Comparison of ENCODE assay signal across 8 cellular contexts in the genomic region with DNA sequence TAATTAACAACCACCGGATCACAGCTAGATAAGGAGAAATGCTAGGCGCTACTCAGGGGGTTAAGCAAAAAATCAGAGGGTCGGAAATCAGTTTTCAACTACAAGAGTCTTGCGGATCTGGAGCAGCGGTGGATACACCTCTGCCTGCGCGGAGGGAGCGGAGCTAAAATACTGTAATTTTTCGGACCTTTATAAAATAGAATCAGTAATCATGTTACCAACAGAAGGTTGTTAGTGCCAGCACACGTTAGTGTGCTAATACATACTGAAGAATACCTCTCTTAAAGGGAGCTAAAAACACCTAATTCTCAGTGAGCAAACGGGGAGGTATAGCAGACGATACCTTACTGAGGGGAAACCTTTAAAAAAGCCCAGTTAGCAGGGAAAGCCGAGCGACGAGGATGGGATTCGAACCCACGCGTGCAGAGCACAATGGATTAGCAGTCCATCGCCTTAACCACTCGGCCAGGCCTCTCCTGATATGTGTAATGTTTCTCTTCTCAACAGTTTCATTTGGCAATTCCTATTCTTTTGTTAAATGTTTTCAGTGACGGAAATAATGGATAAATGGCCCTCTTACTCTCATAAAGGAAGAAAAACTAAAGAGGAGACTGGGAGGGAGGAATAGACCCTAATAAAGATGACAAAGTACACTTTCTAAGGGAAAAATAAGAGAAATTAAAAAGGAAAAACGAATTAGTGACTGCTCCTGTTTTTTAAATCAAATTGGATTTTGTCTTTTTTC. TPM values are rescaled to one million over a fixed set of nuclear protein-coding genes. Genes with fewer than 3 reads are reported as not detected.
A peak's percentile ranks its signal among the peaks of the same experiment; 100 is the strongest.
DNase-seq lines count a peak whose midpoint lies in the region; ATAC-seq and TF ChIP-seq lines count a peak whose summit lies in the region.

No MANE protein-coding gene starts in this region.

- H3K36me3 ChIP-seq in CD8-positive, alpha-beta memory T cell (ENCODE audit: insufficient read depth, low read length) = no peaks in the 10 kb centered on the region
- H3K36me3 ChIP-seq in HCT116 (ENCODE audit: control insufficient read depth in 1 of 2, insufficient read depth in 2 of 2, low read length in 2 of 2) (no peaks in the 10 kb centered on the region), OCI-LY1 (ENCODE audit: insufficient read depth, low read length) (no peaks in the 10 kb centered on the region), gastroesophageal sphincter (no peaks in the 10 kb centered on the region), osteoblast (ENCODE audit: insufficient read depth, low read length) (no peaks in the 10 kb centered on the region)

- H3K4me3 ChIP-seq in CD8-positive, alpha-beta memory T cell (ENCODE audit: low read length) = peak overlapping the region; percentile 49
- peak overlapping the region; percentile 14 to 49 for H3K4me3 ChIP-seq in HCT116 (replicated peaks in 1 of 2; ENCODE audit: low read depth in 1 of 2, low read length in 2 of 2)
- H3K4me3 ChIP-seq in OCI-LY1 (ENCODE audit: low read depth, low read length, poor library complexity, severe bottlenecking) = peak overlapping the region; percentile 62
- H3K4me3 ChIP-seq in gastroesophageal sphincter = peak overlapping the region; percentile 37 to 48
- H3K4me3 ChIP-seq in osteoblast (ENCODE audit: insufficient read depth, low read length) = peak overlapping the region; percentile 54

- BruUV-seq in HCT116 (replicated peaks; lab: Mats Ljungman, UMichigan) = TSS peak; percentile 88

- 22 to 31% methylated on average over 14 to 22 of the region's 22 CpGs for WGBS in gastroesophageal sphincter (ENCODE audit: low coverage in 1 of 2), 2 donors

- peaks cover 0 to 3% (median 0%) of the 10 kb centered on the region in 3 donors for H3K36me3 Mint-ChIP-seq in CD8-positive, alpha-beta memory T cell

- TF ChIP-seq CTCF in HCT116 (IDR thresholded peaks at IDR 0.05 in 2 of 3, conservative IDR thresholded peaks at IDR 0.05 in 1 of 3; ENCODE audit: borderline replicate concordance in 1 of 3, insufficient read depth in 1 of 3, low read depth in 2 of 3, low read length in 2 of 3) (no peak), OCI-LY1 (IDR thresholded peaks at IDR 0.05; ENCODE audit: low read length) (no peak), gastroesophageal sphincter (IDR thresholded peaks at IDR 0.05) (no peak), osteoblast (IDR thresholded peaks at IDR 0.05; ENCODE audit: extremely low read depth, low read depth, low read length) (no peak), GM20000 (IDR thresholded peaks at IDR 0.05; ENCODE audit: extremely low read depth, missing control alignments) (no peak)

- H3F3A ChIP-seq in OCI-LY1 (ENCODE audit: insufficient read depth, low read length) = no peaks in the 10 kb centered on the region

- peak; percentile 84 for ATAC-seq in HCT116
- peak; percentile 72 for ATAC-seq in gastroesophageal sphincter
- no peak for ATAC-seq in GM21390 (IDR thresholded peaks at IDR 0.05; ENCODE audit: unreplicated experiment)

- TF ChIP-seq EP300 in gastroesophageal sphincter (IDR thresholded peaks at IDR 0.05) = no peak

- peaks cover 0 to 8% of the 10 kb centered on the region in 2 donors for H3K27me3 Mint-ChIP-seq in CD8-positive, alpha-beta memory T cell

- RAD21 ChIA-PET in HCT116 (lab: Charles Lee; ENCODE audit: low non-redundant PET in 1 of 2, low total read pairs in 2 of 2, uncharacterized antibody in 2 of 2, unreplicated experiment in 2 of 2) = interaction anchor here (0.5 to 0.6 kb wide), 2 partner anchors 239 to 266 kb away, joined by 5 read pairs; no protein-coding TSS in a partner anchor

- H3K4me3 Mint-ChIP-seq in CD8-positive, alpha-beta memory T cell = peak overlapping the region; percentile 88 to 95 (median 94)

- peak overlapping the region; percentile 87 for H2AFZ ChIP-seq in HCT116 (ENCODE audit: low read depth, low read length, poor library complexity, severe bottlenecking)
- H2AFZ ChIP-seq in OCI-LY1 (ENCODE audit: low read length) = peak overlapping the region; percentile 79
- peak overlapping the region; percentile 63 for H2AFZ ChIP-seq in osteoblast (ENCODE audit: low read length)

- TF ChIP-seq RAD21 in HCT116 (IDR thresholded peaks at IDR 0.05; ENCODE audit: low read depth) = 0 out of 2 replicates have a peak, but pooled peaks have one; percentile 2

- CTCF ChIA-PET in CD8-positive, alpha-beta memory T cell (lab: Charles Lee) = interaction anchor here (1.0 kb wide), 1 partner anchor 55 kb away, joined by 3 read pairs; a partner anchor contains a TSS
- CTCF ChIA-PET in HCT116 (lab: Charles Lee) = no interaction called here

- peaks cover 43 to 61% (median 54%) of the 10 kb centered on the region in 3 donors for H3K4me1 Mint-ChIP-seq in CD8-positive, alpha-beta memory T cell

- peaks cover 0 to 6% (median 2%) of the 10 kb centered on the region in 5 donors for H3K9me3 Mint-ChIP-seq in CD8-positive, alpha-beta memory T cell

- H4K20me1 ChIP-seq in HCT116 (ENCODE audit: insufficient read depth) = no peaks in the 10 kb centered on the region
- H4K20me1 ChIP-seq in OCI-LY1 (ENCODE audit: insufficient read depth, low read length) = no peaks in the 10 kb centered on the region
- no peaks in the 10 kb centered on the region for H4K20me1 ChIP-seq in osteoblast (ENCODE audit: insufficient read depth, low read length)

- H3K27ac ChIP-seq in CD8-positive, alpha-beta memory T cell (ENCODE audit: low read depth, low read length) = peak overlapping the region; percentile 65
- H3K27ac ChIP-seq in HCT116 (ENCODE audit: low read depth, low read length) (peak overlapping the region; percentile 61), OCI-LY1 (ENCODE audit: low read depth, low read length, poor library complexity, severe bottlenecking) (peak overlapping the region; percentile 71), gastroesophageal sphincter (peak overlapping the region; percentile 55 to 80 (median 67)), osteoblast (ENCODE audit: low read depth, low read length) (peak overlapping the region; percentile 6)

- H3K4me2 ChIP-seq in HCT116 (ENCODE audit: low read length) (peak overlapping the region; percentile 88), OCI-LY1 (ENCODE audit: low read length) (peak overlapping the region; percentile 79), osteoblast (ENCODE audit: insufficient read depth, low read length) (peak overlapping the region; percentile 68)

- H3K9me2 ChIP-seq in HCT116 (ENCODE audit: insufficient read depth) (no peaks in the 10 kb centered on the region), OCI-LY1 (ENCODE audit: low read depth, low read length) (no peaks in the 10 kb centered on the region)

- no peaks in the 10 kb centered on the region for H3K9me3 ChIP-seq in CD8-positive, alpha-beta memory T cell (ENCODE audit: low read length)
- H3K9me3 ChIP-seq in HCT116 (ENCODE audit: control insufficient read depth in 1 of 2, insufficient read depth in 1 of 2, low read depth in 1 of 2, low read length in 2 of 2) (no peaks in the 10 kb centered on the region), OCI-LY1 (ENCODE audit: low read length) (no peaks in the 10 kb centered on the region), gastroesophageal sphincter (no peaks in the 10 kb centered on the region), osteoblast (ENCODE audit: low read depth, low read length) (no peaks in the 10 kb centered on the region)

- intact Hi-C loops in HCT116 (cut with micrococcal nuclease) = no loop called here

- DNase-seq in CD8-positive, alpha-beta memory T cell = peak; percentile 20 to 75 (median 64)
- DNase-seq in HCT116 (ENCODE audit: low read depth, low spot score) = peak; percentile 80
- peak; percentile 75 for DNase-seq in activated naive CD4-positive, alpha-beta T cell treated with anti-CD3 and anti-CD28 coated beads, Interleukin-2, amount 50 U/mL, for 16 hours
- no peak for DNase-seq in osteoblast (ENCODE audit: insufficient read length, low spot score, missing footprints)
- DNase-seq in GM20000 (ENCODE audit: low spot score) = no peak

- POLR2A ChIA-PET in CD8-positive, alpha-beta memory T cell (lab: Charles Lee) = interaction anchor here (0.9 to 2.8 kb wide), 7 partner anchors 20 to 264 kb away, joined by 3 to 16 read pairs (median 4); a partner anchor contains a TSS
- POLR2A ChIA-PET in HCT116 (lab: Charles Lee) = interaction anchor here (1.0 to 1.3 kb wide), 4 partner anchors 9 to 147 kb away, joined by 3 to 7 read pairs (median 4); no protein-coding TSS in a partner anchor

- no peaks in the 10 kb centered on the region for H3K27me3 ChIP-seq in CD8-positive, alpha-beta memory T cell (ENCODE audit: insufficient read depth, low read length, poor library complexity, severe bottlenecking)
- H3K27me3 ChIP-seq in HCT116 (ENCODE audit: insufficient read depth, low read length) (no peaks in the 10 kb centered on the region), OCI-LY1 (ENCODE audit: insufficient read depth, low read length) (no peaks in the 10 kb centered on the region), gastroesophageal sphincter (no peaks in the 10 kb centered on the region), osteoblast (ENCODE audit: insufficient read depth, low read length) (no peaks in the 10 kb centered on the region)

- TF ChIP-seq POLR2A in HCT116 (IDR thresholded peaks at IDR 0.05; ENCODE audit: borderline replicate concordance, extremely low read depth, insufficient read depth, insufficient read length) (no peak), gastroesophageal sphincter (IDR thresholded peaks at IDR 0.05) (no peak)

- H3K9ac ChIP-seq in HCT116 (ENCODE audit: low read length) (peak overlapping the region; percentile 52), OCI-LY1 (ENCODE audit: low read length) (peak overlapping the region; percentile 61)

- H3K27ac Mint-ChIP-seq in CD8-positive, alpha-beta memory T cell = peak overlapping the region; percentile 85 to 99 (median 95)

- peaks cover 19% of the 10 kb centered on the region for H3K4me1 ChIP-seq in CD8-positive, alpha-beta memory T cell (ENCODE audit: insufficient read depth, low read length)
- peaks cover 10 to 46% of the 10 kb centered on the region in 2 experiments for H3K4me1 ChIP-seq in HCT116 (ENCODE audit: control insufficient read depth in 1 of 2, insufficient read depth in 2 of 2, low read length in 2 of 2)
- peaks cover 24% of the 10 kb centered on the region for H3K4me1 ChIP-seq in OCI-LY1 (ENCODE audit: insufficient read depth, low read length, severe bottlenecking)
- H3K4me1 ChIP-seq in gastroesophageal sphincter = peaks cover 0 to 5% (median 0%) of the 10 kb centered on the region in 3 donors
- peaks cover 10% of the 10 kb centered on the region for H3K4me1 ChIP-seq in osteoblast (ENCODE audit: insufficient read depth, low read length)

- no peaks in the 10 kb centered on the region for H3K79me2 ChIP-seq in HCT116 (ENCODE audit: insufficient read depth, low read length)
- no peaks in the 10 kb centered on the region for H3K79me2 ChIP-seq in OCI-LY1 (ENCODE audit: insufficient read depth, low read length)
- H3K79me2 ChIP-seq in osteoblast (ENCODE audit: insufficient read depth, low read length) = no peaks in the 10 kb centered on the region

TF ChIP-seq in HCT116, 20 proteins besides CTCF, POLR2A, EP300 and RAD21 (continues in another document):
- TF ChIP-seq ELF1 (IDR thresholded peaks at IDR 0.05; ENCODE audit: borderline replicate concordance, low read depth) = no peak; the same call in 1 of the 2 replicates
- no peak for TF ChIP-seq EZH2phosphoT487 (IDR thresholded peaks at IDR 0.05; ENCODE audit: borderline replicate concordance)

RNA-seq across cellular contexts. Expression of a gene that starts 59.7 kb away (rescaled TPM):
- 10 to 100 TPM; 36.4 to 38.7 TPM for total RNA-seq in CD8-positive, alpha-beta memory T cell
- polyA plus RNA-seq in CD8-positive, alpha-beta memory T cell = 174 TPM
- total RNA-seq in HCT116 (2021; ENCODE audit: unreplicated experiment) (14.1 TPM), gastroesophageal sphincter (10 to 100 TPM in 2 of 4 donors, 1 to 10 TPM in 2; 6.7 to 13.9 (median 10.2) TPM), osteoblast (24.2 and 25.0 TPM in 2 replicates)
- 10.8 and 12.9 TPM in 2 replicates for polyA plus RNA-seq in HCT116 (2012)

Comparison
In these comparisons a context has a peak if more than half of its experiments do, and no peak if none do; other contexts are left out.
1. DNase-seq: peak in CD8-positive, alpha-beta memory T cell (5 of 5), HCT116 (single experiment) and activated naive CD4-positive, alpha-beta T cell treated with anti-CD3 and anti-CD28 coated beads, Interleukin-2, amount 50 U/mL, for 16 hours (single experiment); none in osteoblast (single experiment) and GM20000 (single experiment).
2. H3K27ac ChIP-seq: peak in every context shown above with its lines; median percentile 71 in OCI-LY1; 67 in gastroesophageal sphincter; 65 in CD8-positive, alpha-beta memory T cell; 61 in HCT116; 6 in osteoblast.
3. Peak in every context shown above with its lines, with median percentiles within 50 percentile points of each other: H3K4me3 ChIP-seq, H2AFZ ChIP-seq and H3K4me2 ChIP-seq.